ENCODE assay signal across 1 cellular context in genomic region chr9:128102861-128103588, GRCh38.
TF ChIP-seq lines count a peak whose summit lies in the region.

No MANE protein-coding gene starts in this region.

TF ChIP-seq in HepG2, 621 proteins besides CTCF, POLR2A, EP300 and RAD21 (continued from another document and continues in another):
- peak; percentile 68; the same call in 1 of the 2 replicates for TF ChIP-seq STAT6 (CRISPR knock-in tag; IDR thresholded peaks at IDR 0.05; ENCODE audit: borderline replicate concordance)
- 0 out of 2 replicates have a peak, but pooled peaks have one; percentile 37 for TF ChIP-seq ZFP1 (CRISPR knock-in tag; IDR thresholded peaks at IDR 0.05)
- TF ChIP-seq HIVEP1 (CRISPR knock-in tag; IDR thresholded peaks at IDR 0.05) = peak; percentile 95
- TF ChIP-seq SYNCRIP (IDR thresholded peaks at IDR 0.05; ENCODE audit: insufficient read depth, low read depth, low read length) = no peak
- TF ChIP-seq ZC3H4 (CRISPR knock-in tag; IDR thresholded peaks at IDR 0.05; ENCODE audit: borderline replicate concordance) = no peak
- TF ChIP-seq ZNF761 (CRISPR knock-in tag; conservative IDR thresholded peaks at IDR 0.05) = peak; percentile 90; the same call in 1 of the 2 replicates
- peak; percentile 93; the same call in 1 of the 2 replicates for TF ChIP-seq ZNF564 (CRISPR knock-in tag; IDR thresholded peaks at IDR 0.05)
- TF ChIP-seq ZMYM4 (CRISPR knock-in tag; IDR thresholded peaks at IDR 0.05) = peak; percentile 75
- TF ChIP-seq PAXIP1 (CRISPR knock-in tag; conservative IDR thresholded peaks at IDR 0.05) = peak; percentile 95
- TF ChIP-seq ZNF709 (CRISPR knock-in tag; IDR thresholded peaks at IDR 0.05) = peak; percentile 98
- no peak for TF ChIP-seq ONECUT2 (CRISPR knock-in tag; IDR thresholded peaks at IDR 0.05)
- no peak for TF ChIP-seq ZFAT (CRISPR knock-in tag; conservative IDR thresholded peaks at IDR 0.05)
- TF ChIP-seq ZNF263 (CRISPR knock-in tag; IDR thresholded peaks at IDR 0.05) = no peak
- TF ChIP-seq PRPF4 (IDR thresholded peaks at IDR 0.05; ENCODE audit: low read depth, low read length, poor library complexity, severe bottlenecking) = no peak
- TF ChIP-seq CBX2 (IDR thresholded peaks at IDR 0.05; ENCODE audit: low read depth, low read length) = no peak
- no peak for TF ChIP-seq CBX2 (CRISPR knock-in tag; IDR thresholded peaks at IDR 0.05; ENCODE audit: low read depth)
- TF ChIP-seq CHCHD3 (CRISPR knock-in tag; IDR thresholded peaks at IDR 0.05) = no peak
- TF ChIP-seq ZNF773 (CRISPR knock-in tag; IDR thresholded peaks at IDR 0.05; ENCODE audit: borderline replicate concordance) = no peak
- TF ChIP-seq, protein P1, sequence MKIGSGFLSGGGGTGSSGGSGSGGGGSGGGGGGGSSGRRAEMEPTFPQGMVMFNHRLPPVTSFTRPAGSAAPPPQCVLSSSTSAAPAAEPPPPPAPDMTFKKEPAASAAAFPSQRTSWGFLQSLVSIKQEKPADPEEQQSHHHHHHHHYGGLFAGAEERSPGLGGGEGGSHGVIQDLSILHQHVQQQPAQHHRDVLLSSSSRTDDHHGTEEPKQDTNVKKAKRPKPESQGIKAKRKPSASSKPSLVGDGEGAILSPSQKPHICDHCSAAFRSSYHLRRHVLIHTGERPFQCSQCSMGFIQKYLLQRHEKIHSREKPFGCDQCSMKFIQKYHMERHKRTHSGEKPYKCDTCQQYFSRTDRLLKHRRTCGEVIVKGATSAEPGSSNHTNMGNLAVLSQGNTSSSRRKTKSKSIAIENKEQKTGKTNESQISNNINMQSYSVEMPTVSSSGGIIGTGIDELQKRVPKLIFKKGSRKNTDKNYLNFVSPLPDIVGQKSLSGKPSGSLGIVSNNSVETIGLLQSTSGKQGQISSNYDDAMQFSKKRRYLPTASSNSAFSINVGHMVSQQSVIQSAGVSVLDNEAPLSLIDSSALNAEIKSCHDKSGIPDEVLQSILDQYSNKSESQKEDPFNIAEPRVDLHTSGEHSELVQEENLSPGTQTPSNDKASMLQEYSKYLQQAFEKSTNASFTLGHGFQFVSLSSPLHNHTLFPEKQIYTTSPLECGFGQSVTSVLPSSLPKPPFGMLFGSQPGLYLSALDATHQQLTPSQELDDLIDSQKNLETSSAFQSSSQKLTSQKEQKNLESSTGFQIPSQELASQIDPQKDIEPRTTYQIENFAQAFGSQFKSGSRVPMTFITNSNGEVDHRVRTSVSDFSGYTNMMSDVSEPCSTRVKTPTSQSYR (CRISPR knock-in tag; IDR thresholded peaks at IDR 0.05; ENCODE audit: borderline replicate concordance) = peak; percentile 57; the same call in 1 of the 2 replicates
- TF ChIP-seq MXD4 (CRISPR knock-in tag; IDR thresholded peaks at IDR 0.05) = peak; percentile 94
- TF ChIP-seq ZKSCAN5 (CRISPR knock-in tag; IDR thresholded peaks at IDR 0.05) = no peak
- TF ChIP-seq HNF4G (IDR thresholded peaks at IDR 0.05; ENCODE audit: borderline replicate concordance, low read depth, low read length) = peak; percentile 90
- TF ChIP-seq HNF4G (CRISPR knock-in tag; IDR thresholded peaks at IDR 0.05; ENCODE audit: borderline replicate concordance, low read depth) = peak; percentile 97
- peak; percentile 37; the same call in 1 of the 2 replicates for TF ChIP-seq TOPORS (CRISPR knock-in tag; IDR thresholded peaks at IDR 0.05)
- peak; percentile 96 for TF ChIP-seq ZNF609 (CRISPR knock-in tag; IDR thresholded peaks at IDR 0.05; ENCODE audit: borderline replicate concordance)
- TF ChIP-seq, protein P2, sequence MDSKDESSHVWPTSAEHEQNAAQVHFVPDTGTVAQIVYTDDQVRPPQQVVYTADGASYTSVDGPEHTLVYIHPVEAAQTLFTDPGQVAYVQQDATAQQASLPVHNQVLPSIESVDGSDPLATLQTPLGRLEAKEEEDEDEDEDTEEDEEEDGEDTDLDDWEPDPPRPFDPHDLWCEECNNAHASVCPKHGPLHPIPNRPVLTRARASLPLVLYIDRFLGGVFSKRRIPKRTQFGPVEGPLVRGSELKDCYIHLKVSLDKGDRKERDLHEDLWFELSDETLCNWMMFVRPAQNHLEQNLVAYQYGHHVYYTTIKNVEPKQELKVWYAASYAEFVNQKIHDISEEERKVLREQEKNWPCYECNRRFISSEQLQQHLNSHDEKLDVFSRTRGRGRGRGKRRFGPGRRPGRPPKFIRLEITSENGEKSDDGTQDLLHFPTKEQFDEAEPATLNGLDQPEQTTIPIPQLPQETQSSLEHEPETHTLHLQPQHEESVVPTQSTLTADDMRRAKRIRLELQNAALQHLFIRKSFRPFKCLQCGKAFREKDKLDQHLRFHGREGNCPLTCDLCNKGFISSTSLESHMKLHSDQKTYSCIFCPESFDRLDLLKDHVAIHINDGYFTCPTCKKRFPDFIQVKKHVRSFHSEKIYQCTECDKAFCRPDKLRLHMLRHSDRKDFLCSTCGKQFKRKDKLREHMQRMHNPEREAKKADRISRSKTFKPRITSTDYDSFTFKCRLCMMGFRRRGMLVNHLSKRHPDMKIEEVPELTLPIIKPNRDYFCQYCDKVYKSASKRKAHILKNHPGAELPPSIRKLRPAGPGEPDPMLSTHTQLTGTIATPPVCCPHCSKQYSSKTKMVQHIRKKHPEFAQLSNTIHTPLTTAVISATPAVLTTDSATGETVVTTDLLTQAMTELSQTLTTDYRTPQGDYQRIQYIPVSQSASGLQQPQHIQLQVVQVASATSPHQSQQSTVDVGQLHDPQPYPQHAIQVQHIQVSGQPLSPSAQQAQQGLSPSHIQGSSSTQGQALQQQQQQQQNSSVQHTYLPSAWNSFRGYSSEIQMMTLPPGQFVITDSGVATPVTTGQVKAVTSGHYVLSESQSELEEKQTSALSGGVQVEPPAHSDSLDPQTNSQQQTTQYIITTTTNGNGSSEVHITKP (CRISPR knock-in tag; IDR thresholded peaks at IDR 0.05; ENCODE audit: low read depth) = peak; percentile 77; the same call in 1 of the 2 replicates
- no peak for TF ChIP-seq ZNF382 (CRISPR knock-in tag; IDR thresholded peaks at IDR 0.05; ENCODE audit: borderline replicate concordance)
- TF ChIP-seq, protein P3, sequence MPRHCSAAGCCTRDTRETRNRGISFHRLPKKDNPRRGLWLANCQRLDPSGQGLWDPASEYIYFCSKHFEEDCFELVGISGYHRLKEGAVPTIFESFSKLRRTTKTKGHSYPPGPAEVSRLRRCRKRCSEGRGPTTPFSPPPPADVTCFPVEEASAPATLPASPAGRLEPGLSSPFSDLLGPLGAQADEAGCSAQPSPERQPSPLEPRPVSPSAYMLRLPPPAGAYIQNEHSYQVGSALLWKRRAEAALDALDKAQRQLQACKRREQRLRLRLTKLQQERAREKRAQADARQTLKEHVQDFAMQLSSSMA (CRISPR knock-in tag; IDR thresholded peaks at IDR 0.05) = peak; percentile 90; the same call in 1 of the 2 replicates
- TF ChIP-seq E2F1 (CRISPR knock-in tag; IDR thresholded peaks at IDR 0.05) = no peak
- TF ChIP-seq MEIS1 (CRISPR knock-in tag; IDR thresholded peaks at IDR 0.05; ENCODE audit: borderline replicate concordance) = peak; percentile 99
- TF ChIP-seq BRD4 (CRISPR knock-in tag; IDR thresholded peaks at IDR 0.05) = no peak; the same call in 1 of the 2 replicates
- TF ChIP-seq, protein P4, sequence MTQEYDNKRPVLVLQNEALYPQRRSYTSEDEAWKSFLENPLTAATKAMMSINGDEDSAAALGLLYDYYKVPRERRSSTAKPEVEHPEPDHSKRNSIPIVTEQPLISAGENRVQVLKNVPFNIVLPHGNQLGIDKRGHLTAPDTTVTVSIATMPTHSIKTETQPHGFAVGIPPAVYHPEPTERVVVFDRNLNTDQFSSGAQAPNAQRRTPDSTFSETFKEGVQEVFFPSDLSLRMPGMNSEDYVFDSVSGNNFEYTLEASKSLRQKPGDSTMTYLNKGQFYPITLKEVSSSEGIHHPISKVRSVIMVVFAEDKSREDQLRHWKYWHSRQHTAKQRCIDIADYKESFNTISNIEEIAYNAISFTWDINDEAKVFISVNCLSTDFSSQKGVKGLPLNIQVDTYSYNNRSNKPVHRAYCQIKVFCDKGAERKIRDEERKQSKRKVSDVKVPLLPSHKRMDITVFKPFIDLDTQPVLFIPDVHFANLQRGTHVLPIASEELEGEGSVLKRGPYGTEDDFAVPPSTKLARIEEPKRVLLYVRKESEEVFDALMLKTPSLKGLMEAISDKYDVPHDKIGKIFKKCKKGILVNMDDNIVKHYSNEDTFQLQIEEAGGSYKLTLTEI (CRISPR knock-in tag; conservative IDR thresholded peaks at IDR 0.05) = no peak
- 0 out of 2 replicates have a peak, but pooled peaks have one; percentile 23 for TF ChIP-seq TMF1 (CRISPR knock-in tag; IDR thresholded peaks at IDR 0.05; ENCODE audit: low read depth)
- peak; percentile 81; the same call in 1 of the 2 replicates for TF ChIP-seq NKX3-1 (CRISPR knock-in tag; IDR thresholded peaks at IDR 0.05)
- TF ChIP-seq DR1 (CRISPR knock-in tag; IDR thresholded peaks at IDR 0.05) = no peak; the same call in 1 of the 2 replicates
- TF ChIP-seq, protein P5, sequence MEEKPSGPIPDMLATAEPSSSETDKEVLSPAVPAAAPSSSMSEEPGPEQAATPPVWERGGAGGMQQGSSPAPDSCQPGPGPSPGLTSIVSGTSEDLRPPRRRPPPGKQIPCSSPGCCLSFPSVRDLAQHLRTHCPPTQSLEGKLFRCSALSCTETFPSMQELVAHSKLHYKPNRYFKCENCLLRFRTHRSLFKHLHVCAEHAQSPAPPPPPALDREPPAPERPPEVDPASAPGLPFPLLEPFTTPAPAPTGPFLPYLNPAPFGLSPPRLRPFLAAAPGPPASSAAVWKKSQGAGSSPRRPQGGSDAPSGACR (CRISPR knock-in tag; IDR thresholded peaks at IDR 0.05) = peak; percentile 93
